ENCODE assay signal across 8 cellular contexts in the genomic region with DNA sequence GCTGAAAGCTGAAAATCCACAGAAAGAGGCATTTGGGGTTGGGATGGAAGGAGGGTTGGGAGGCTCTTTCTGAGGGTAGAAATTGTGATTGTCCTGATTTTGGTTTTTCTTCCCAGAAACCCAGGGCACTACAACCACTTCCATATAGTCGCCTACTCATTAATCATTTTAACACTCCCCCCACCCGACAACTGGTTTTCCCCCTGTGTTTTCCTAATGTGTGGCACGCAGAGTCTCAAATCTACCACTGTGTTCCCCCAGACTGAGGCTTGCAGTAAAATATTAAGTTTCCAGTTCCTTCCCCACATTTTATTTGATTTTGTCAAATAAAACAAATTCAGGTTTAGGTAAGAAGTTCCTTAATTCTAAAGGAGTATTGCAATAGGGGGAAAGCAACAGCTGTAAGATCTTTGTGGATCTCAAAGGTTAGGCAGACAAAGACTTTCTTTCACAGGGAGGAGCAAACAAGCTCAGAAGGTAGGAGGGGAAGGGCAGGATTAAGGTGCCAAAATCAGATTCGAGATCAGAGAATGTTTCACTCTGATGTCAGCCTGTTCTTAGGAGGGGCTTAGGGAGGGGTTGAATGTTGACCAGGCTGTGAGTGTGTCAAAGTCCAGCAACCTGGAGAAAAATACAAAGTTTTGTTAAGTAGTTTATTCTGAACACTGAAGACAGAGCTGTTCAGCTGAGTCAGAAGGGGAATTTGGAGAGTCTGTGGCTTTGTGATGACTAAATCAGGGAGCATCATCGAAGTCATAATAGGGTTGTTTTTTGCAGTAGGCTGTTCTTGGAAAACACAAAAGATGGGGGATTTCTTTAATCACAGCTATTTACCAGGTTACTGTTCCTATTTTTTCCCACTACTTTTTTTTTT. TPM values are rescaled to one million over a fixed set of nuclear protein-coding genes. Genes with fewer than 3 reads are reported as not detected.
DNase-seq lines count a peak whose midpoint lies in the region; ATAC-seq, FAIRE-seq and TF ChIP-seq lines count a peak whose summit lies in the region.

No MANE protein-coding gene starts in this region.

- ATAC-seq in GM21515 (IDR thresholded peaks at IDR 0.05; ENCODE audit: unreplicated experiment), result peak; percentile 47

- peak; percentile 48 for FAIRE-seq in keratinocyte (lab: Jason Lieb, UNC)

- H3K4me1 ChIP-seq in keratinocyte (ENCODE audit: control insufficient read depth, extremely low read depth, insufficient read depth, low read length) (peaks cover 50% of the 10 kb centered on the region), SJCRH30 (no peaks in the 10 kb centered on the region)

- H3K4me2 ChIP-seq in keratinocyte (ENCODE audit: control insufficient read depth, extremely low read depth, insufficient read depth, low read depth, low read length), result peak overlapping the region; percentile 65

- peaks cover 30% of the 10 kb centered on the region for H3K9me3 Mint-ChIP-seq in activated T-helper 2 cell treated with anti-CD3 and anti-CD28 coated beads, Interferon-gamma antibody, Interleukin-2, Interleukin-4, amounts not matched to agents 10 μg/mL and 5 μg/mL and 100 μg/mL, durations not matched to agents 14 hours and 24 hours and 36 hours

- H3K9ac ChIP-seq in keratinocyte (ENCODE audit: control insufficient read depth, extremely low read depth, insufficient read depth, low read length), result peak overlapping the region; percentile 71

- intact Hi-C loops in activated T-helper 2 cell treated with anti-CD3 and anti-CD28 coated beads, Interferon-gamma antibody, Interleukin-2, Interleukin-4, amounts not matched to agents 10 μg/mL and 5 μg/mL and 100 μg/mL, durations not matched to agents 14 hours and 24 hours and 36 hours (cut with micrococcal nuclease), result loop anchor here (1.0 to 10.0 kb wide), 5 partner anchors 8 to 920 kb away; partner anchors contain the start of genes BCKDK and SETD1A

- peak overlapping the region; percentile 90 for H3K27ac Mint-ChIP-seq in activated T-helper 2 cell treated with anti-CD3 and anti-CD28 coated beads, Interferon-gamma antibody, Interleukin-2, Interleukin-4, amounts not matched to agents 10 μg/mL and 5 μg/mL and 100 μg/mL, durations not matched to agents 14 hours and 24 hours and 36 hours

- H3K79me2 ChIP-seq in keratinocyte (ENCODE audit: control insufficient read depth, insufficient read depth, low read length), result peaks cover 78% of the 10 kb centered on the region

- peak overlapping the region; percentile 99 for H3K4me3 Mint-ChIP-seq in activated T-helper 2 cell treated with anti-CD3 and anti-CD28 coated beads, Interferon-gamma antibody, Interleukin-2, Interleukin-4, amounts not matched to agents 10 μg/mL and 5 μg/mL and 100 μg/mL, durations not matched to agents 14 hours and 24 hours and 36 hours (ENCODE audit: low read depth)

- DNase-seq in ELR (ENCODE audit: low read depth) (peak; percentile 94), HS-5 (ENCODE audit: low read depth) (peak; percentile 90), keratinocyte (ENCODE audit: low read depth, low spot score) (peak; percentile 67), superior temporal gyrus (ENCODE audit: extremely low spot score) (peak; percentile 32), DMS 273 (lab: John Stamatoyannopoulos, UW; ENCODE audit: unreplicated experiment) (no peak), SJCRH30 (no peak)
- peak; percentile 48 for DNase-seq in activated T-helper 2 cell treated with anti-CD3 and anti-CD28 coated beads, Interferon-gamma antibody, Interleukin-2, Interleukin-4, amounts not matched to agents 10 μg/mL and 5 μg/mL and 100 μg/mL, durations not matched to agents 14 hours and 24 hours and 36 hours (ENCODE audit: low spot score)

- H3K4me3 ChIP-seq in keratinocyte (ENCODE audit: control insufficient read depth in 2 of 3, extremely low read depth in 1 of 3, insufficient read depth in 2 of 3, low read depth in 1 of 3, low read length in 3 of 3) (peak overlapping the region in 2 of 3 experiments; percentile 19 to 46), SJCRH30 (no peak overlapping the region)

- peaks cover 3% of the 10 kb centered on the region for H3K9me1 ChIP-seq in keratinocyte (ENCODE audit: control insufficient read depth, extremely low read depth, insufficient read depth, low read length)

- peaks cover 18% of the 10 kb centered on the region for H4K20me1 ChIP-seq in keratinocyte (ENCODE audit: control insufficient read depth, extremely low read depth, insufficient read depth, low read length)

- H3K36me3 Mint-ChIP-seq in activated T-helper 2 cell treated with anti-CD3 and anti-CD28 coated beads, Interferon-gamma antibody, Interleukin-2, Interleukin-4, amounts not matched to agents 10 μg/mL and 5 μg/mL and 100 μg/mL, durations not matched to agents 14 hours and 24 hours and 36 hours (ENCODE audit: low read depth), result peaks cover 80% of the 10 kb centered on the region

- dilution Hi-C loops in keratinocyte (cut with MboI; ENCODE audit: extremely low pct_ligation_motif_present, low sequenced_read_pairs), result no loop called here

- no peak overlapping the region for H2AFZ ChIP-seq in keratinocyte (ENCODE audit: control insufficient read depth, low read length)

- no peak for TF ChIP-seq CTCF in keratinocyte (optimal IDR thresholded peaks at IDR 0.05 in 1 of 3, IDR thresholded peaks at IDR 0.05 in 1 of 3, conservative IDR thresholded peaks at IDR 0.05 in 1 of 3; ENCODE audit: extremely low read depth in 1 of 3, insufficient read depth in 2 of 3, low read length in 3 of 3)

- peaks cover 57% of the 10 kb centered on the region for H3K4me1 Mint-ChIP-seq in activated T-helper 2 cell treated with anti-CD3 and anti-CD28 coated beads, Interferon-gamma antibody, Interleukin-2, Interleukin-4, amounts not matched to agents 10 μg/mL and 5 μg/mL and 100 μg/mL, durations not matched to agents 14 hours and 24 hours and 36 hours (ENCODE audit: low read depth)

- H3K9me3 ChIP-seq in keratinocyte (ENCODE audit: control insufficient read depth, low read depth, low read length) (no peaks in the 10 kb centered on the region), SJCRH30 (replicated peaks) (no peaks in the 10 kb centered on the region; the same call in 1 of the 2 replicates)

- H3K27me3 Mint-ChIP-seq in activated T-helper 2 cell treated with anti-CD3 and anti-CD28 coated beads, Interferon-gamma antibody, Interleukin-2, Interleukin-4, amounts not matched to agents 10 μg/mL and 5 μg/mL and 100 μg/mL, durations not matched to agents 14 hours and 24 hours and 36 hours (ENCODE audit: low read depth), result no peaks in the 10 kb centered on the region

- H3K36me3 ChIP-seq in keratinocyte (ENCODE audit: control insufficient read depth in 2 of 2, extremely low read depth in 1 of 2, insufficient read depth in 2 of 2, low read length in 2 of 2) (peaks cover 13 to 20% of the 10 kb centered on the region in 2 experiments), SJCRH30 (peaks cover 42% of the 10 kb centered on the region)

- H3K27ac ChIP-seq in keratinocyte (ENCODE audit: control insufficient read depth, insufficient read depth, low read length) (peak overlapping the region; percentile 96), SJCRH30 (no peak overlapping the region)

- H3K27me3 ChIP-seq in keratinocyte (ENCODE audit: control insufficient read depth, extremely low read depth, insufficient read depth, low read length) (no peaks in the 10 kb centered on the region), SJCRH30 (no peaks in the 10 kb centered on the region)

RNA-seq across cellular contexts. Expression of gene ZNF267, which starts 3.6 kb away (rescaled TPM):
- 58.5 and 68.5 TPM in 2 replicates for total RNA-seq in activated T-helper 2 cell treated with anti-CD3 and anti-CD28 coated beads, Interferon-gamma antibody, Interleukin-2, Interleukin-4, amounts not matched to agents 10 μg/mL and 5 μg/mL and 100 μg/mL, durations not matched to agents 14 hours and 24 hours and 36 hours
- polyA plus RNA-seq in keratinocyte, result 6.9 to 10.7 TPM (median 7.5 TPM) in 3 replicates
- polyA plus RNA-seq in keratinocyte (2011; ENCODE audit: low read depth), result 6.5 TPM
- 3.3 and 7.3 TPM in 2 replicates for polyA plus RNA-seq in keratinocyte (2011; cell fraction: cytosol; rRNA removed)
- 9.7 and 12.9 TPM in 2 replicates for polyA plus RNA-seq in keratinocyte (2011; cell fraction: nucleus; rRNA removed)
- polyA plus RNA-seq in keratinocyte (2012; ENCODE audit: low replicate concordance), result 5.6 and 7.8 TPM in 2 replicates
- polyA minus RNA-seq in keratinocyte, result 3.6 to 22.5 TPM (median 10.3 TPM) in 3 replicates
- 5.8 TPM for polyA minus RNA-seq in keratinocyte (2011; cell fraction: cytosol; rRNA and poly(A)+ RNA removed)
- polyA minus RNA-seq in keratinocyte (2011; cell fraction: nucleus; rRNA and poly(A)+ RNA removed), result 12.9 and 18.5 TPM in 2 replicates
- 24.8 and 29.8 TPM in 2 replicates for total RNA-seq in SJCRH30 (2014; rRNA removed; shearing (Covaris generic))

Comparison
In these comparisons a context has a peak if more than half of its experiments do, and no peak if none do; other contexts are left out.
1. DNase-seq: peak in ELR (single experiment), HS-5 (single experiment), activated T-helper 2 cell treated with anti-CD3 and anti-CD28 coated beads, Interferon-gamma antibody, Interleukin-2, Interleukin-4, amounts not matched to agents 10 μg/mL and 5 μg/mL and 100 μg/mL, durations not matched to agents 14 hours and 24 hours and 36 hours (single experiment), keratinocyte (single experiment) and superior temporal gyrus (single experiment); none in DMS 273 (single experiment) and SJCRH30 (0 of 2).